In the genomic region with DNA sequence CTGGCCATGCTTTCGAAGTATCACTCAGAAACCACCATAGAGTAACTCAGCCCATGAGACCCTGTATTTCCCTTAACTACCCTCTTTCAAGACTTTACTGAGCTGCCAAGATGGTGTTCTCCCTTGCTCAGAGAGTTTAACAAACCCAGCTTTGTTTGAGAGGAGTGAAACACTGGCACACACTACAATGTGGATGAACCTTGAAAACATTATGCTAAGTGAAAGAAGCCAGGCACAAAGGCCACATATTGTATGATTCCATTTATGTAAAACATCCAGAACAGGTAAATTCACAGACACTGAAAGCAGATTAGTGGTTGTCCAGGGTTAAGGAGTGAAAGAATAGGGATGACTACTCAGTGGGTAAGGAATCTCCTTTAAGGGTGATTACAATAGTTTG, we compare ENCODE assay signal across 33 cellular contexts. TPM values are rescaled to one million over a fixed set of nuclear protein-coding genes. Genes with fewer than 3 reads are reported as not detected.
"Had no signal": no experiment of that assay in that cellular context is flagged by ENCODE, and none has a peak within 500 bp of the region (broad histone marks: within the 10 kb centered on the region; RNA-seq: fewer than 3 reads in every experiment).

No MANE protein-coding gene starts in this region.

- H3K27ac ChIP-seq: adrenal gland, ascending aorta, body of pancreas, brain microvascular endothelial cell, breast epithelium, cardiac muscle cell had no signal

- ATAC-seq: activated naive CD4-positive, alpha-beta T cell treated with anti-CD3 and anti-CD28 coated beads, Interleukin-2, amount 50 U/mL, for 72 hours; activated naive CD8-positive, alpha-beta T cell treated with anti-CD3 and anti-CD28 coated beads, Interleukin-2, amount 50 U/mL, for 24 hours; activated T-cell treated with anti-CD3 and anti-CD28 coated beads, Interleukin-2, amount 50 U/mL, for 4 hours; activated T-cell treated with anti-CD3 and anti-CD28 coated beads, Interleukin-2, amount 50 U/mL, for 72 hours; activated T-helper 17 cell treated with anti-CD3 and anti-CD28 coated beads, Interleukin-2, amount 50 U/mL, for 72 hours; body of pancreas had no signal

- H3K4me1 ChIP-seq: adrenal gland, ascending aorta, body of pancreas, breast epithelium had no signal

- DNase-seq: activated effector memory CD4-positive, alpha-beta T cell treated with Interleukin-2 at 50 U/mL for 16 hours; activated gamma-delta T cell; activated gamma-delta T cell treated with Interleukin-2 at 50 U/mL for 16 hours; activated naive CD4-positive, alpha-beta T cell; activated naive CD4-positive, alpha-beta T cell treated with anti-CD3 and anti-CD28 coated beads for 36 hours; activated naive CD4-positive, alpha-beta T cell treated with anti-CD3 and anti-CD28 coated beads, Interleukin-2, amount 10 ng/mL, durations not matched to agents 7 days and 5 days; activated naive CD4-positive, alpha-beta T cell treated with anti-CD3 and anti-CD28 coated beads, Interleukin-2, amount 50 U/mL, for 16 hours; activated naive CD4-positive, alpha-beta T cell treated with Interleukin-2 at 50 U/mL for 16 hours; activated naive CD8-positive, alpha-beta T cell treated with anti-CD3 and anti-CD28 coated beads for 36 hours; activated naive CD8-positive, alpha-beta T cell treated with anti-CD3 and anti-CD28 coated beads, Interleukin-2, amount 10 ng/mL, durations not matched to agents 7 days and 5 days; activated naive CD8-positive, alpha-beta T cell treated with anti-CD3 and anti-CD28 coated beads, Interleukin-2, amount 50 U/mL, for 24 hours; activated T-cell treated with anti-CD3 and anti-CD28 coated beads, Interleukin-2, amount 50 U/mL, for 24 hours; activated T-cell treated with anti-CD3 and anti-CD28 coated beads, Interleukin-2, amount 50 U/mL, for 4 hours; activated T-cell treated with anti-CD3 and anti-CD28 coated beads, Interleukin-2, amount 50 U/mL, for 48 hours; activated T-cell treated with anti-CD3 and anti-CD28 coated beads, Interleukin-2, amount 50 U/mL, for 72 hours; adrenal gland; amniotic stem cell; amygdala; anterior cingulate cortex; body of pancreas; brain microvascular endothelial cell; caudate nucleus; central memory CD4-positive, alpha-beta T cell; cerebellar nuclear complex had no signal

- H3K9me3 ChIP-seq: adrenal gland, body of pancreas, breast epithelium had no signal

- H3K27me3 ChIP-seq: adrenal gland, ascending aorta, body of pancreas, brain microvascular endothelial cell, breast epithelium had no signal

- FAIRE-seq: astrocyte had no signal

- H3K4me3 ChIP-seq: adrenal gland, ascending aorta, body of pancreas, breast epithelium, cardiac muscle cell had no signal

- H3K36me3 ChIP-seq: adrenal gland, ascending aorta, brain microvascular endothelial cell, breast epithelium, cardiac muscle cell had no signal

RNA-seq across cellular contexts. Expression of a gene that starts 18.9 kb away (rescaled TPM):
- total RNA-seq: activated naive CD4-positive, alpha-beta T cell treated with anti-CD3 and anti-CD28 coated beads for 36 hours; activated naive CD4-positive, alpha-beta T cell treated with anti-CD3 and anti-CD28 coated beads, Interleukin-2, amount 50 U/mL, for 72 hours; activated naive CD8-positive, alpha-beta T cell treated with anti-CD3 and anti-CD28 coated beads for 36 hours; activated naive CD8-positive, alpha-beta T cell treated with anti-CD3 and anti-CD28 coated beads, Interleukin-2, amount 10 ng/mL, durations not matched to agents 7 days and 5 days; activated T-cell treated with anti-CD3 and anti-CD28 coated beads, Interleukin-2, amount 50 U/mL, for 72 hours; activated T-helper 1 cell treated with anti-CD3 and anti-CD28 coated beads, Interleukin-12 subunit alpha, Interleukin-12 subunit beta, Interleukin-2, Interleukin-4 antibody, amounts not matched to agents 30 ng/mL and 10 ng/mL and 1 ng/mL, durations not matched to agents 14 hours and 24 hours and 36 hours; activated T-helper 17 cell treated with anti-CD3 and anti-CD28 coated beads, Interleukin-2, amount 50 U/mL, for 72 hours; activated T-helper 2 cell treated with anti-CD3 and anti-CD28 coated beads, Interferon-gamma antibody, Interleukin-2, Interleukin-4, amounts not matched to agents 10 μg/mL and 5 μg/mL and 100 μg/mL, durations not matched to agents 14 hours and 24 hours and 36 hours; cardiac muscle cell had no signal

RNA-seq across cellular contexts. Expression of a gene that starts 49.8 kb away (rescaled TPM):
- total RNA-seq: activated naive CD4-positive, alpha-beta T cell treated with anti-CD3 and anti-CD28 coated beads for 36 hours; activated naive CD4-positive, alpha-beta T cell treated with anti-CD3 and anti-CD28 coated beads, Interleukin-2, amount 50 U/mL, for 72 hours; activated naive CD8-positive, alpha-beta T cell treated with anti-CD3 and anti-CD28 coated beads for 36 hours; activated naive CD8-positive, alpha-beta T cell treated with anti-CD3 and anti-CD28 coated beads, Interleukin-2, amount 10 ng/mL, durations not matched to agents 7 days and 5 days; activated T-cell treated with anti-CD3 and anti-CD28 coated beads, Interleukin-2, amount 50 U/mL, for 72 hours; activated T-helper 1 cell treated with anti-CD3 and anti-CD28 coated beads, Interleukin-12 subunit alpha, Interleukin-12 subunit beta, Interleukin-2, Interleukin-4 antibody, amounts not matched to agents 30 ng/mL and 10 ng/mL and 1 ng/mL, durations not matched to agents 14 hours and 24 hours and 36 hours; activated T-helper 17 cell treated with anti-CD3 and anti-CD28 coated beads, Interleukin-2, amount 50 U/mL, for 72 hours; activated T-helper 2 cell treated with anti-CD3 and anti-CD28 coated beads, Interferon-gamma antibody, Interleukin-2, Interleukin-4, amounts not matched to agents 10 μg/mL and 5 μg/mL and 100 μg/mL, durations not matched to agents 14 hours and 24 hours and 36 hours; bronchial epithelial cell; cardiac muscle cell had no signal
- polyA plus RNA-seq: cardiac muscle cell had no signal
